ENCODE assay signal across 12 cellular contexts in genomic region chr1:236206548-236206947, GRCh38.
A peak's percentile ranks its signal among the peaks of the same experiment; 100 is the strongest.
DNase-seq lines count a peak whose midpoint lies in the region; ATAC-seq and TF ChIP-seq lines count a peak whose summit lies in the region.
"Had no signal": no experiment of that assay in that cellular context is flagged by ENCODE, and none has a peak within 500 bp of the region (broad histone marks: within the 10 kb centered on the region; RNA-seq: fewer than 3 reads in every experiment).

No MANE protein-coding gene starts in this region.

- no peak overlapping the region for H3K23ac ChIP-seq in IMR-90 (ENCODE audit: low read depth, low read length)

- BruUV-seq in IMR-90 (replicated peaks; lab: Mats Ljungman, UMichigan), result no TSS peak

- H3K27me3 ChIP-seq in IMR-90 (ENCODE audit: control insufficient read depth, insufficient read depth, low read length), result no peaks in the 10 kb centered on the region
- no peaks in the 10 kb centered on the region for H3K27me3 ChIP-seq in ascending aorta

- no peak for TF ChIP-seq RAD21 in IMR-90 (IDR thresholded peaks at IDR 0.05; ENCODE audit: low read length)

- H2AFZ ChIP-seq in IMR-90 (replicated peaks; ENCODE audit: low read length, poor library complexity), result peak overlapping the region; percentile 43

- H2AK9ac ChIP-seq in IMR-90 (replicated peaks; ENCODE audit: low read depth, low read length, poor library complexity), result no peak overlapping the region

- H2BK20ac ChIP-seq in IMR-90 (ENCODE audit: low read depth, low read length), result no peak overlapping the region

- no peak for TF ChIP-seq CTCF in IMR-90 (conservative IDR thresholded peaks at IDR 0.05; ENCODE audit: low read depth, low read length)
- no peak for TF ChIP-seq CTCF in ascending aorta (IDR thresholded peaks at IDR 0.05)

- no peak overlapping the region for H3K18ac ChIP-seq in IMR-90 (ENCODE audit: low read depth, low read length)

- H3K9ac ChIP-seq in IMR-90 (ENCODE audit: low read depth, low read length), result no peak overlapping the region

- H3K79me1 ChIP-seq in IMR-90 (ENCODE audit: low read depth in 1 of 2, low read length in 2 of 2), result no peaks in the 10 kb centered on the region; a peak in 1 of 4 replicates

- no peak overlapping the region for H3K4ac ChIP-seq in IMR-90 (ENCODE audit: low read depth, low read length)

- H4K5ac ChIP-seq in IMR-90 (ENCODE audit: low read depth, low read length), result no peak overlapping the region

- CTCF ChIA-PET in IMR-90 (lab: Yijun Ruan, JAX), result no interaction called here

- no peak overlapping the region for H2AK5ac ChIP-seq in IMR-90 (ENCODE audit: low read depth, low read length)

- no peaks in the 10 kb centered on the region for H4K20me1 ChIP-seq in IMR-90 (ENCODE audit: insufficient read depth, low read length)

- no peak for DNase-seq in IMR-90
- peak; percentile 16 to 65 for DNase-seq in ascending aorta (ENCODE audit: low spot score in 2 of 2)
- peak; percentile 60 for DNase-seq in iPS-NIHi7 (ENCODE audit: extremely low spot score)
- DNase-seq in putamen (ENCODE audit: low spot score), result peak; percentile 4
- no peak for DNase-seq in GDM1 (lab: John Stamatoyannopoulos, UW)
- no peak for DNase-seq in glomerular visceral epithelial cell (ENCODE audit: extremely low spot score)
- DNase-seq in DMS153 treated with DMSO at 0.1 percent for 48 hours (lab: John Stamatoyannopoulos, UW; ENCODE audit: unreplicated experiment), result no peak
- DNase-seq: activated CD4-positive, alpha-beta T cell treated with anti-CD3 and anti-CD28 coated beads for 4 hours; CD4-positive, CD25-positive, alpha-beta regulatory T cell; effector memory CD8-positive, alpha-beta T cell; NCI-H187 had no signal

- H4K8ac ChIP-seq in IMR-90 (ENCODE audit: low read depth in 2 of 2, low read length in 2 of 2), result no peak overlapping the region

- in situ Hi-C loops in IMR-90 (cut with MboI; ENCODE audit: low sequenced_read_pairs), result no loop called here

- H3K9me3 ChIP-seq in IMR-90 (ENCODE audit: control insufficient read depth, insufficient read depth, low read length) (peaks cover 2% of the 10 kb centered on the region; the same call in 1 of the 2 replicates), ascending aorta (peaks cover 3 to 17% of the 10 kb centered on the region in 2 donors)

- no peak overlapping the region for H3K14ac ChIP-seq in IMR-90 (replicated peaks; ENCODE audit: low read depth, low read length)

- ATAC-seq in IMR-90 (ENCODE audit: low read depth) (0 out of 2 replicates have a peak, but pooled peaks have one; percentile 40), HG03457 (IDR thresholded peaks at IDR 0.05; ENCODE audit: unreplicated experiment) (no peak)
- ATAC-seq: effector memory CD8-positive, alpha-beta T cell had no signal

- H3K36me3 ChIP-seq in IMR-90 (ENCODE audit: control insufficient read depth, insufficient read depth, low read length) (peaks cover 5% of the 10 kb centered on the region; the same call in 1 of the 2 replicates), ascending aorta (peaks cover 12 to 14% of the 10 kb centered on the region in 2 donors)

- H2BK5ac ChIP-seq in IMR-90 (ENCODE audit: low read depth, low read length, poor library complexity, severe bottlenecking), result no peak overlapping the region

- no peak overlapping the region for H2BK120ac ChIP-seq in IMR-90 (ENCODE audit: low read depth, low read length)

- H2BK15ac ChIP-seq in IMR-90 (ENCODE audit: low read depth, low read length), result no peak overlapping the region

- intact Hi-C loops in IMR-90 (cut with micrococcal nuclease), result no loop called here
- intact Hi-C loops in ascending aorta (cut with DNase I), result no loop called here

- no CpG with 5 or more reads among the region's 4 CpGs for WGBS in IMR-90 (ENCODE audit: extremely low coverage in 2 of 2, insufficient read length in 1 of 2), 2 experiments

- no peaks in the 10 kb centered on the region for H3K4me1 ChIP-seq in IMR-90 (ENCODE audit: control insufficient read depth, insufficient read depth, low read length)
- H3K4me1 ChIP-seq in ascending aorta, result no peaks in the 10 kb centered on the region

- no peak for TF ChIP-seq POLR2A in IMR-90 (IDR thresholded peaks at IDR 0.05; ENCODE audit: low read depth, low read length)

- no peak overlapping the region for H3K4me3 ChIP-seq in IMR-90 (ENCODE audit: insufficient read depth, low read depth, low read length)
- no peak overlapping the region for H3K4me3 ChIP-seq in ascending aorta

- POLR2A ChIA-PET in IMR-90 (lab: Charles Lee; ENCODE audit: unreplicated experiment), result no interaction called here

- H3K56ac ChIP-seq in IMR-90 (ENCODE audit: extremely low read depth, insufficient read depth, low read length), result no peak overlapping the region

- H3K9me1 ChIP-seq in IMR-90 (ENCODE audit: insufficient read depth, low read length), result peaks cover 5% of the 10 kb centered on the region; the same call in 1 of the 2 replicates

- H3K4me2 ChIP-seq in IMR-90 (ENCODE audit: low read depth, low read length), result no peak overlapping the region

- H4K91ac ChIP-seq in IMR-90 (ENCODE audit: insufficient read depth, low read depth, low read length), result no peak overlapping the region

- no peak overlapping the region for H3K27ac ChIP-seq in IMR-90 (ENCODE audit: insufficient read depth, low read length)
- H3K27ac ChIP-seq in ascending aorta, result no peak overlapping the region

- dilution Hi-C loops in IMR-90 (cut with HindIII; ENCODE audit: low sequenced_read_pairs, unreplicated experiment), result no loop called here

TF ChIP-seq in IMR-90, 13 proteins besides CTCF, POLR2A, EP300 and RAD21:
- TF ChIP-seq MAZ (IDR thresholded peaks at IDR 0.05; ENCODE audit: borderline replicate concordance, low read depth, low read length), result no peak
- no peak for TF ChIP-seq ELK1 (IDR thresholded peaks at IDR 0.05; ENCODE audit: borderline replicate concordance, low read depth, low read length)
- no peak for TF ChIP-seq USF2 (IDR thresholded peaks at IDR 0.05; ENCODE audit: low read depth, low read length)
- TF ChIP-seq RFX5 (IDR thresholded peaks at IDR 0.05; ENCODE audit: low read depth, low read length), result no peak
- no peak for TF ChIP-seq RCOR1 (IDR thresholded peaks at IDR 0.05; ENCODE audit: insufficient replicate concordance, low read length)
- TF ChIP-seq SMC3 (IDR thresholded peaks at IDR 0.05; ENCODE audit: low read depth, low read length), result no peak
- no peak for TF ChIP-seq CEBPB (IDR thresholded peaks at IDR 0.05; ENCODE audit: low read depth, low read length)
- no peak for TF ChIP-seq BHLHE40 (IDR thresholded peaks at IDR 0.05; ENCODE audit: low read depth, low read length)
- no peak for TF ChIP-seq MXI1 (IDR thresholded peaks at IDR 0.05; ENCODE audit: borderline replicate concordance, low read depth, low read length)
- TF ChIP-seq CHD1 (IDR thresholded peaks at IDR 0.05; ENCODE audit: low read depth, low read length), result no peak
- TF ChIP-seq MAFK (IDR thresholded peaks at IDR 0.05; ENCODE audit: low read depth, low read length), result no peak
- TF ChIP-seq FOS (IDR thresholded peaks at IDR 0.05; ENCODE audit: low read depth, low read length), result no peak
- TF ChIP-seq NFE2L2 (IDR thresholded peaks at IDR 0.05; ENCODE audit: low read depth, low read length), result no peak

Comparison
In these comparisons a context has a peak if more than half of its experiments do, and no peak if none do; other contexts are left out.
1. DNase-seq: peak in ascending aorta (2 of 2), iPS-NIHi7 (single experiment) and putamen (single experiment); none in IMR-90 (single experiment), GDM1 (single experiment), glomerular visceral epithelial cell (single experiment) and DMS153 treated with DMSO at 0.1 percent for 48 hours (single experiment).